ENCODE assay signal across 18 cellular contexts in the genomic region with DNA sequence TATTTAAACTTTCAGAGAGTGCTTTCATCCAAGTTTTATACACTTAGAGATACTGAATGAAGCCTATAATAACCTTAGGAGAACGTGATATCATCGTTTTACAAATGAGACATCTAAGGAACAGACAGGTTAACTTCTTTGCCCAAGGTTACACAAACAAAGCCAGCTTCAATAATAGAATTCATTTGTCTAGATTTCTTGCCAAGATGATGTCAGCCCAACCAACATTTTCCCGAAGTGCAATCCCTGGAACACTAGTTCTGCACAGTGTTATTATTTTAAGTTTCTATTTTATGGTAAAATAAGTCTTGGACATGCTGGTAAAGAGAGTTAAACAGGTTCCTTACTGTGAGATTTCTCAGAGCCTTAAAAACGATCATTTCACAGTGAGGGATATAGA.
DNase-seq lines count a peak whose midpoint lies in the region; ATAC-seq, FAIRE-seq and TF ChIP-seq lines count a peak whose summit lies in the region.
"Had no signal": no experiment of that assay in that cellular context is flagged by ENCODE, and none has a peak within 500 bp of the region (broad histone marks: within the 10 kb centered on the region; RNA-seq: fewer than 3 reads in every experiment).

No MANE protein-coding gene starts in this region.

- H3K4me1 ChIP-seq in adipocyte (ENCODE audit: control insufficient read depth, insufficient read depth, low read length) = peaks cover 19% of the 10 kb centered on the region
- peaks cover 0 to 15% (median 0%) of the 10 kb centered on the region in 3 donors for H3K4me1 ChIP-seq in pancreas
- no peaks in the 10 kb centered on the region for H3K4me1 ChIP-seq in smooth muscle cell (ENCODE audit: low read depth)

- H3K4me3 ChIP-seq in adipocyte (ENCODE audit: low read length) (no peak overlapping the region), pancreas (no peak overlapping the region), smooth muscle cell (no peak overlapping the region)
- H3K4me3 ChIP-seq: K562 had no signal

- intact Hi-C loops in pancreas (cut with DNase I) = no loop called here

- no peaks in the 10 kb centered on the region for H4K20me1 ChIP-seq in smooth muscle cell (ENCODE audit: low read depth)

- H3K27me3 ChIP-seq in adipocyte (replicated peaks; ENCODE audit: control insufficient read depth, insufficient read depth, low read length) (no peaks in the 10 kb centered on the region), pancreas (no peaks in the 10 kb centered on the region), smooth muscle cell (ENCODE audit: low read depth) (no peaks in the 10 kb centered on the region)

- TF ChIP-seq CTCF in pancreas (IDR thresholded peaks at IDR 0.05) (no peak), smooth muscle cell (IDR thresholded peaks at IDR 0.05; ENCODE audit: borderline replicate concordance, insufficient read depth, poor library complexity, severe bottlenecking) (no peak), D721Med (IDR thresholded peaks at IDR 0.05; ENCODE audit: insufficient read depth, missing control alignments) (no peak)

- H3K27ac ChIP-seq in pancreas (no peak overlapping the region), smooth muscle cell (ENCODE audit: low read depth) (no peak overlapping the region)
- H3K27ac ChIP-seq: HL-60 had no signal

- H3K4me2 ChIP-seq in smooth muscle cell = no peak overlapping the region

- H3F3A ChIP-seq in smooth muscle cell (ENCODE audit: low read depth) = no peaks in the 10 kb centered on the region

- no peaks in the 10 kb centered on the region for H3K9me3 ChIP-seq in adipocyte (ENCODE audit: control insufficient read depth, low read length)
- no peaks in the 10 kb centered on the region for H3K9me3 ChIP-seq in pancreas
- no peaks in the 10 kb centered on the region for H3K9me3 ChIP-seq in smooth muscle cell (replicated peaks; ENCODE audit: low read depth)

- no peak overlapping the region for H2AFZ ChIP-seq in smooth muscle cell (ENCODE audit: low read depth)

- no peak for FAIRE-seq in pancreas (lab: Jason Lieb, UNC)
- FAIRE-seq in D721Med (lab: Jason Lieb, UNC) = no peak
- FAIRE-seq: GM18507, K562 had no signal

- no peak overlapping the region for H3K9ac ChIP-seq in adipocyte (ENCODE audit: low read length)
- H3K9ac ChIP-seq in smooth muscle cell (ENCODE audit: low read depth) = no peak overlapping the region

- H3K79me2 ChIP-seq in smooth muscle cell (ENCODE audit: low read depth) = no peaks in the 10 kb centered on the region

- WGBS in pancreas, 2 donors = 12 to 13% methylated on average over 4 of the region's 4 CpGs
- WGBS in smooth muscle cell (ENCODE audit: low lambda C conversion rate) = 69% methylated on average over 4 of the region's 4 CpGs

- DNase-seq in EH (ENCODE audit: low read depth) (peak; percentile 35), adipocyte (ENCODE audit: low read depth) (peak; percentile 49), fibroblast of gingiva (ENCODE audit: low read depth) (peak; percentile 26), pancreas (no peak), smooth muscle cell (lab: John Stamatoyannopoulos, UW; ENCODE audit: unreplicated experiment) (no peak), germinal center (ENCODE audit: low spot score) (no peak), D721Med (ENCODE audit: insufficient read length, low spot score) (no peak)
- no peak for DNase-seq in activated CD4-positive, alpha-beta T cell treated with anti-CD3 and anti-CD28 coated beads, Interleukin-2, amount 50 U/mL, for 48 hours
- DNase-seq: CD8-positive, alpha-beta memory T cell; DMS 273 treated with DMSO at 0.1 percent for 48 hours; NCI-H1092; NCI-H226; NCI-H526 treated with DMSO at 0.1 percent for 48 hours; PC-3 had no signal

- H3K36me3 ChIP-seq in adipocyte (ENCODE audit: control insufficient read depth, insufficient read depth, low read length, severe bottlenecking) = no peaks in the 10 kb centered on the region
- no peaks in the 10 kb centered on the region for H3K36me3 ChIP-seq in pancreas
- no peaks in the 10 kb centered on the region for H3K36me3 ChIP-seq in smooth muscle cell (ENCODE audit: low read depth)

- peak; percentile 50 to 83 (median 80) for ATAC-seq in pancreas
- ATAC-seq: HCT116, K562, PC-3 had no signal

Comparison
In these comparisons a context has a peak if more than half of its experiments do, and no peak if none do; other contexts are left out.
1. DNase-seq: peak in EH (single experiment), adipocyte (single experiment) and fibroblast of gingiva (single experiment); none in pancreas (0 of 6), activated CD4-positive, alpha-beta T cell treated with anti-CD3 and anti-CD28 coated beads, Interleukin-2, amount 50 U/mL, for 48 hours (0 of 2), smooth muscle cell (single experiment), germinal center (single experiment) and D721Med (single experiment).